Comparison of ENCODE assay signal across 8 cellular contexts in genomic region chr22:23179381-23180294, GRCh38. TPM values are rescaled to one million over a fixed set of nuclear protein-coding genes. Genes with fewer than 3 reads are reported as not detected.
DNase-seq lines count a peak whose midpoint lies in the region; FAIRE-seq and TF ChIP-seq lines count a peak whose summit lies in the region.

No MANE protein-coding gene starts in this region.

- H3K4me3 Mint-ChIP-seq in activated naive CD4-positive, alpha-beta T cell treated with anti-CD3 and anti-CD28 coated beads for 36 hours, result peak overlapping the region; percentile 67

- TF ChIP-seq CTCF in left ventricle myocardium inferior (IDR thresholded peaks at IDR 0.05; ENCODE audit: borderline replicate concordance) (no peak), sigmoid colon (IDR thresholded peaks at IDR 0.05) (no peak)

- intact Hi-C loops in activated naive CD4-positive, alpha-beta T cell treated with anti-CD3 and anti-CD28 coated beads for 36 hours (cut with micrococcal nuclease), result loop anchor here (10.0 kb wide), 1 partner anchor 355 kb away; no protein-coding TSS in a partner anchor
- intact Hi-C loops in left ventricle myocardium inferior (cut with micrococcal nuclease) (no loop called here), sigmoid colon (cut with DNase I) (loop anchor here (5.0 to 10.0 kb wide), 2 partner anchors 208 to 345 kb away; no protein-coding TSS in a partner anchor)

- H3K27ac Mint-ChIP-seq in activated naive CD4-positive, alpha-beta T cell treated with anti-CD3 and anti-CD28 coated beads for 36 hours, result no peak overlapping the region

- H3K4me1 ChIP-seq in left ventricle myocardium inferior, result peaks cover 52% of the 10 kb centered on the region
- H3K4me1 ChIP-seq in sigmoid colon, result peaks cover 0 to 55% (median 50%) of the 10 kb centered on the region in 4 donors

- H3K36me3 ChIP-seq in left ventricle myocardium inferior, result no peaks in the 10 kb centered on the region
- no peaks in the 10 kb centered on the region for H3K36me3 ChIP-seq in sigmoid colon

- H3K4me1 Mint-ChIP-seq in activated naive CD4-positive, alpha-beta T cell treated with anti-CD3 and anti-CD28 coated beads for 36 hours (ENCODE audit: low read depth), result peaks cover 48% of the 10 kb centered on the region

- no peak for FAIRE-seq in H54 (lab: Jason Lieb, UNC)

- no peak for TF ChIP-seq EP300 in sigmoid colon (IDR thresholded peaks at IDR 0.05)

- H3K27me3 ChIP-seq in left ventricle myocardium inferior (ENCODE audit: low read depth) (no peaks in the 10 kb centered on the region), sigmoid colon (no peaks in the 10 kb centered on the region)

- H3K9me3 Mint-ChIP-seq in activated naive CD4-positive, alpha-beta T cell treated with anti-CD3 and anti-CD28 coated beads for 36 hours, result peaks cover 5% of the 10 kb centered on the region

- WGBS in sigmoid colon, 2 donors, result 30 to 57% methylated on average over 25 of the region's 25 CpGs

- peak; percentile 19 for DNase-seq in activated naive CD4-positive, alpha-beta T cell treated with anti-CD3 and anti-CD28 coated beads for 36 hours
- DNase-seq in activated naive CD4-positive, alpha-beta T cell treated with anti-CD3 and anti-CD28 coated beads, Interleukin-2, amount 50 U/mL, for 16 hours, result no peak
- peak; percentile 51 to 56 for DNase-seq in activated T-cell treated with anti-CD3 and anti-CD28 coated beads, Interleukin-2, amount 50 U/mL, for 48 hours
- DNase-seq in left ventricle myocardium inferior, result peak; percentile 24
- DNase-seq in sigmoid colon, result peak; percentile 78
- DNase-seq in H54 (ENCODE audit: insufficient read length, low spot score), result no peak
- DNase-seq in RPMI8226, result no peak
- no peak for DNase-seq in activated effector memory CD4-positive, alpha-beta T cell treated with Interleukin-2 at 50 U/mL for 16 hours

- H3K4me3 ChIP-seq in left ventricle myocardium inferior (peak overlapping the region; percentile 78), sigmoid colon (peak overlapping the region; percentile 33 to 77 (median 72))

- CTCF ChIA-PET in activated naive CD4-positive, alpha-beta T cell treated with anti-CD3 and anti-CD28 coated beads for 36 hours (lab: Charles Lee), result interaction anchor here (0.8 to 9.2 kb wide), 8 partner anchors 32 to 659 kb away, joined by 3 to 167 read pairs (median 6); partner anchors contain the start of gene DERL3

- no peak for TF ChIP-seq POLR2A in sigmoid colon (IDR thresholded peaks at IDR 0.05)
- no peak for TF ChIP-seq POLR2A in H54 (IDR thresholded peaks at IDR 0.05; ENCODE audit: low read depth, low read length)

- H3K27ac ChIP-seq in left ventricle myocardium inferior (replicated peaks), result peak overlapping the region; percentile 76
- H3K27ac ChIP-seq in sigmoid colon, result peak overlapping the region; percentile 81 to 86 (median 85)

- peaks cover 22% of the 10 kb centered on the region for H3K36me3 Mint-ChIP-seq in activated naive CD4-positive, alpha-beta T cell treated with anti-CD3 and anti-CD28 coated beads for 36 hours (ENCODE audit: low read depth)

- H3K27me3 Mint-ChIP-seq in activated naive CD4-positive, alpha-beta T cell treated with anti-CD3 and anti-CD28 coated beads for 36 hours (ENCODE audit: low read depth), result no peaks in the 10 kb centered on the region

- H3K9me3 ChIP-seq in left ventricle myocardium inferior (replicated peaks) (peaks cover 19% of the 10 kb centered on the region), sigmoid colon (no peaks in the 10 kb centered on the region)

RNA-seq across cellular contexts. Expression of gene BCR, which starts 0.7 kb away (rescaled TPM):
- 10 to 100 TPM; 62.3 to 63.3 TPM for total RNA-seq in activated naive CD4-positive, alpha-beta T cell treated with anti-CD3 and anti-CD28 coated beads for 36 hours
- 26.7 TPM for total RNA-seq in left ventricle myocardium inferior
- total RNA-seq in sigmoid colon, result 10 to 100 TPM; 13.2 to 39.9 (median 21.5) TPM
- polyA plus RNA-seq in sigmoid colon, result 10 to 100 TPM; 10.8 to 25.9 (median 10.9) TPM

RNA-seq across cellular contexts. Expression of gene RAB36, which starts 34.4 kb away (rescaled TPM):
- not detected for total RNA-seq in activated naive CD4-positive, alpha-beta T cell treated with anti-CD3 and anti-CD28 coated beads for 36 hours
- total RNA-seq in left ventricle myocardium inferior, result 0.47 TPM
- total RNA-seq in sigmoid colon, result 1 to 10 TPM; 2.1 to 5.3 (median 3.5) TPM
- polyA plus RNA-seq in sigmoid colon, result 1 to 10 TPM in 1 of 3 donors, under 1 TPM in 2; 0.23 to 1.5 (median 0.60) TPM

RNA-seq across cellular contexts. Expression of gene RSPH14, which starts 37.8 kb away (rescaled TPM):
- under 1 TPM; 0.33 to 0.35 TPM for total RNA-seq in activated naive CD4-positive, alpha-beta T cell treated with anti-CD3 and anti-CD28 coated beads for 36 hours
- total RNA-seq in left ventricle myocardium inferior (not detected), sigmoid colon (under 1 TPM in 2 of 4 donors, not detected in 2; 0.33 to 0.81 TPM)
- under 1 TPM in 1 of 3 donors, not detected in 2; 0.06 TPM for polyA plus RNA-seq in sigmoid colon

Comparison
In these comparisons a context has a peak if more than half of its experiments do, and no peak if none do; other contexts are left out.
1. DNase-seq: peak in activated naive CD4-positive, alpha-beta T cell treated with anti-CD3 and anti-CD28 coated beads for 36 hours (single experiment), activated T-cell treated with anti-CD3 and anti-CD28 coated beads, Interleukin-2, amount 50 U/mL, for 48 hours (2 of 2), left ventricle myocardium inferior (single experiment) and sigmoid colon (single experiment); none in activated naive CD4-positive, alpha-beta T cell treated with anti-CD3 and anti-CD28 coated beads, Interleukin-2, amount 50 U/mL, for 16 hours (single experiment), H54 (single experiment), RPMI8226 (single experiment) and activated effector memory CD4-positive, alpha-beta T cell treated with Interleukin-2 at 50 U/mL for 16 hours (single experiment).